ENCODE assay signal across 9 cellular contexts in genomic region chr19:38384209-38385027, GRCh38. TPM values are rescaled to one million over a fixed set of nuclear protein-coding genes. Genes with fewer than 3 reads are reported as not detected.
DNase-seq lines count a peak whose midpoint lies in the region; ATAC-seq and TF ChIP-seq lines count a peak whose summit lies in the region.
"Had no signal": no experiment of that assay in that cellular context is flagged by ENCODE, and none has a peak within 500 bp of the region (broad histone marks: within the 10 kb centered on the region; RNA-seq: fewer than 3 reads in every experiment).

No MANE protein-coding gene starts in this region.

- peak; percentile 38 for DNase-seq in choroid plexus epithelial cell (ENCODE audit: low read depth)
- DNase-seq in neuronal stem cell (ENCODE audit: low spot score): no peak
- DNase-seq in activated CD4-positive, CD25-positive, alpha-beta regulatory T cell treated with anti-CD3 and anti-CD28 coated beads, Interleukin-2, amount 50 U/mL, for 72 hours: no peak
- no peak for DNase-seq in NCI-H1930 (lab: John Stamatoyannopoulos, UW)
- DNase-seq: amniotic stem cell, foreskin melanocyte had no signal

- no peaks in the 10 kb centered on the region for H4K20me1 ChIP-seq in OCI-LY1 (ENCODE audit: insufficient read depth, low read length)

- H3K4me2 ChIP-seq in OCI-LY1 (ENCODE audit: low read length) (no peak overlapping the region), neuronal stem cell (ENCODE audit: insufficient read depth, low read length, poor library complexity, severe bottlenecking) (no peak overlapping the region)

- no peak overlapping the region for H3K14ac ChIP-seq in neuronal stem cell (ENCODE audit: low read length)

- H2BK12ac ChIP-seq in neuronal stem cell (ENCODE audit: low read length): no peak overlapping the region

- no peak overlapping the region for H3K18ac ChIP-seq in neuronal stem cell (ENCODE audit: low read length)

- no peaks in the 10 kb centered on the region for H3K9me3 ChIP-seq in OCI-LY1 (ENCODE audit: low read length)
- H3K9me3 ChIP-seq in neuronal stem cell (replicated peaks in 1 of 2; ENCODE audit: control insufficient read depth in 2 of 2, insufficient read depth in 1 of 2, low read depth in 1 of 2, low read length in 2 of 2): no peaks in the 10 kb centered on the region

- H4K8ac ChIP-seq in neuronal stem cell (ENCODE audit: low read depth, low read length): no peak overlapping the region

- no peak for ATAC-seq in GM21717 (IDR thresholded peaks at IDR 0.05; ENCODE audit: unreplicated experiment)

- H2BK120ac ChIP-seq in neuronal stem cell (ENCODE audit: low read depth, low read length): no peak overlapping the region

- no CpG with 5 or more reads among the region's 10 CpGs for WGBS in neuronal stem cell (ENCODE audit: extremely low coverage in 2 of 2, insufficient read length in 2 of 2, insufficient replicate concordance in 1 of 2), 2 donors

- H2BK5ac ChIP-seq in neuronal stem cell (ENCODE audit: low read length): no peak overlapping the region

- H3K9me2 ChIP-seq in OCI-LY1 (ENCODE audit: low read depth, low read length): no peaks in the 10 kb centered on the region

- H3K27me3 ChIP-seq in OCI-LY1 (ENCODE audit: insufficient read depth, low read length) (no peaks in the 10 kb centered on the region), neuronal stem cell (ENCODE audit: control insufficient read depth in 3 of 3, insufficient read depth in 3 of 3, low read depth in 1 of 3, low read length in 3 of 3) (no peaks in the 10 kb centered on the region)

- no peaks in the 10 kb centered on the region for H3K79me2 ChIP-seq in OCI-LY1 (ENCODE audit: insufficient read depth, low read length)

- no peak overlapping the region for H3K23ac ChIP-seq in neuronal stem cell (ENCODE audit: low read depth, low read length, poor library complexity)

- no peak overlapping the region for H2BK15ac ChIP-seq in neuronal stem cell (ENCODE audit: low read length)

- H2AFZ ChIP-seq in OCI-LY1 (ENCODE audit: low read length) (no peak overlapping the region), neuronal stem cell (ENCODE audit: low read length) (no peak overlapping the region)

- no peak overlapping the region for H3K4ac ChIP-seq in neuronal stem cell (ENCODE audit: low read length)

- H3K27ac ChIP-seq in OCI-LY1 (ENCODE audit: low read depth, low read length, poor library complexity, severe bottlenecking) (no peak overlapping the region), neuronal stem cell (replicated peaks; ENCODE audit: low read length) (no peak overlapping the region)

- no peaks in the 10 kb centered on the region for H3K79me1 ChIP-seq in neuronal stem cell (ENCODE audit: low read depth, low read length)

- H4K91ac ChIP-seq in neuronal stem cell (ENCODE audit: low read depth, low read length, poor library complexity): no peak overlapping the region

- H3F3A ChIP-seq in OCI-LY1 (ENCODE audit: insufficient read depth, low read length): no peaks in the 10 kb centered on the region

- H3K9ac ChIP-seq in OCI-LY1 (ENCODE audit: low read length) (no peak overlapping the region), neuronal stem cell (ENCODE audit: low read depth, low read length, poor library complexity) (peak overlapping the region; percentile 70)

- peaks cover 46% of the 10 kb centered on the region for H3K36me3 ChIP-seq in OCI-LY1 (ENCODE audit: insufficient read depth, low read length)
- peaks cover 29 to 62% of the 10 kb centered on the region in 2 donors for H3K36me3 ChIP-seq in neuronal stem cell (replicated peaks in 1 of 2; ENCODE audit: control insufficient read depth in 2 of 2, insufficient read depth in 2 of 2, low read length in 2 of 2)

- 0 out of 3 replicates have a peak, but pooled peaks have one; percentile 13 for TF ChIP-seq CTCF in GM12872 (IDR thresholded peaks at IDR 0.05; ENCODE audit: insufficient read depth, low read depth, low read length)
- peak; percentile 47; the same call in 1 of the 2 replicates for TF ChIP-seq CTCF in OCI-LY1 (IDR thresholded peaks at IDR 0.05; ENCODE audit: low read length)
- peak; percentile 64 for TF ChIP-seq CTCF in choroid plexus epithelial cell (conservative IDR thresholded peaks at IDR 0.05; ENCODE audit: low read depth, low read length)

- H3K4me3 ChIP-seq in OCI-LY1 (ENCODE audit: low read depth, low read length, poor library complexity, severe bottlenecking): no peak overlapping the region
- no peak overlapping the region for H3K4me3 ChIP-seq in choroid plexus epithelial cell (ENCODE audit: low read depth, low read length)
- H3K4me3 ChIP-seq in neuronal stem cell (ENCODE audit: low read length in 2 of 2): peak overlapping the region in 1 of 2 donors; percentile 43

- H3K4me1 ChIP-seq in OCI-LY1 (ENCODE audit: insufficient read depth, low read length, severe bottlenecking): peaks cover 22% of the 10 kb centered on the region
- H3K4me1 ChIP-seq in neuronal stem cell (ENCODE audit: control insufficient read depth in 2 of 2, insufficient read depth in 1 of 2, low read depth in 1 of 2, low read length in 2 of 2): peaks cover 2 to 3% of the 10 kb centered on the region in 2 donors

- no peak overlapping the region for H2AK5ac ChIP-seq in neuronal stem cell (ENCODE audit: low read depth, low read length)

RNA-seq across cellular contexts. Expression of gene GGN, which starts 3.4 kb away (rescaled TPM):
- polyA plus RNA-seq in neuronal stem cell (2013, experiment 1 of 2): 1.7 TPM
- 1.7 TPM for polyA plus RNA-seq in neuronal stem cell (2013, experiment 2 of 2)

RNA-seq across cellular contexts. Expression of gene SPRED3, which starts 4.1 kb away (rescaled TPM):
- 10.3 TPM for polyA plus RNA-seq in neuronal stem cell (2013, experiment 1 of 2)
- polyA plus RNA-seq in neuronal stem cell (2013, experiment 2 of 2): 10.5 TPM

RNA-seq across cellular contexts. Expression of gene PSMD8, which starts 10.0 kb away (rescaled TPM):
- 142 TPM for polyA plus RNA-seq in neuronal stem cell (2013, experiment 1 of 2)
- 138 TPM for polyA plus RNA-seq in neuronal stem cell (2013, experiment 2 of 2)

RNA-seq across cellular contexts. Expression of gene FAM98C, which starts 18.5 kb away (rescaled TPM):
- 5.4 TPM for polyA plus RNA-seq in neuronal stem cell (2013, experiment 1 of 2)
- polyA plus RNA-seq in neuronal stem cell (2013, experiment 2 of 2): 5.3 TPM

RNA-seq across cellular contexts. Expression of gene RASGRP4, which starts 41.6 kb away (rescaled TPM):
- polyA plus RNA-seq in neuronal stem cell (2013, experiment 1 of 2): 0.10 TPM
- 0.17 TPM for polyA plus RNA-seq in neuronal stem cell (2013, experiment 2 of 2)

Comparison
In these comparisons a context has a peak if more than half of its experiments do, and no peak if none do; other contexts are left out.
1. CTCF ChIP-seq: peak in every context shown above with its lines; median percentile 64 in choroid plexus epithelial cell; 47 in OCI-LY1; 13 in GM12872.